Comparison of ENCODE assay signal across 1 cellular context in genomic region chr1:156692958-156693857, GRCh38.
TF ChIP-seq lines count a peak whose summit lies in the region.

No MANE protein-coding gene starts in this region.

TF ChIP-seq in K562, 482 proteins besides CTCF, POLR2A, EP300 and RAD21 (continues in another document):
- TF ChIP-seq GATAD2A (IDR thresholded peaks at IDR 0.05) (peak; percentile 46; the same call in 1 of the 2 replicates), CUX1 (CRISPR knock-in tag; IDR thresholded peaks at IDR 0.05) (no peak), RCOR1 (IDR thresholded peaks at IDR 0.05; ENCODE audit: borderline replicate concordance in 1 of 2, low read depth in 2 of 2, low read length in 2 of 2) (peak in 1 of 2 experiments; percentile 6; a peak in 1 of 4 replicates), ZNF76 (CRISPR knock-in tag; IDR thresholded peaks at IDR 0.05; ENCODE audit: borderline replicate concordance) (no peak), NBN (IDR thresholded peaks at IDR 0.05; ENCODE audit: low read depth) (peak; percentile 72; the same call in 1 of the 2 replicates), RB1 (IDR thresholded peaks at IDR 0.05; ENCODE audit: low read depth) (no peak), TCF15 (CRISPR knock-in tag; IDR thresholded peaks at IDR 0.05) (no peak), SUPT5H (IDR thresholded peaks at IDR 0.05) (peak; percentile 74; the same call in 1 of the 2 replicates), SNIP1 (IDR thresholded peaks at IDR 0.05; ENCODE audit: low read depth) (peak; percentile 15; the same call in 1 of the 2 replicates), XRCC5 (IDR thresholded peaks at IDR 0.05; ENCODE audit: low read depth, low read length) (0 out of 2 replicates have a peak, but pooled peaks have one; percentile 2), PHF21A (IDR thresholded peaks at IDR 0.05; ENCODE audit: borderline replicate concordance, low read depth) (no peak), GTF2F1 (IDR thresholded peaks at IDR 0.05; ENCODE audit: low read depth, low read length) (no peak), SLC30A9 (CRISPR knock-in tag; IDR thresholded peaks at IDR 0.05) (no peak), PHF8 (IDR thresholded peaks at IDR 0.05; ENCODE audit: borderline replicate concordance, low read length) (peak; percentile 67; the same call in 1 of the 2 replicates), ELF4 (CRISPR knock-in tag; IDR thresholded peaks at IDR 0.05) (0 out of 2 replicates have a peak, but pooled peaks have one; percentile 71), CTBP1 (IDR thresholded peaks at IDR 0.05; ENCODE audit: borderline replicate concordance) (0 out of 2 replicates have a peak, but pooled peaks have one; percentile 12), MYC (IDR thresholded peaks at IDR 0.05; ENCODE audit: low read depth, low read length) (peak; percentile 26; the same call in 1 of the 2 replicates), MYC (CRISPR knock-in tag; IDR thresholded peaks at IDR 0.05; ENCODE audit: borderline replicate concordance, low read depth) (no peak), ZZZ3 (IDR thresholded peaks at IDR 0.05) (no peak), TAF15 (IDR thresholded peaks at IDR 0.05; ENCODE audit: low read depth, low read length) (no peak), RUNX1 (IDR thresholded peaks at IDR 0.05; ENCODE audit: low read depth) (no peak), ZKSCAN3 (CRISPR knock-in tag; IDR thresholded peaks at IDR 0.05) (no peak), KDM1A (IDR thresholded peaks at IDR 0.05) (0 out of 4 replicates have a peak, but pooled peaks of 1 of the 2 experiments have one; percentile 12), CCNT2 (IDR thresholded peaks at IDR 0.05; ENCODE audit: borderline replicate concordance, extremely low read depth, insufficient read length, low read depth, low read length) (no peak), ZNF316 (IDR thresholded peaks at IDR 0.05) (peak; percentile 34; the same call in 1 of the 2 replicates), HES1 (IDR thresholded peaks at IDR 0.05; ENCODE audit: low read depth) (no peak), GABPA (tag; conservative IDR thresholded peaks at IDR 0.05; ENCODE audit: low read depth) (no peak), POLR2G (IDR thresholded peaks at IDR 0.05; ENCODE audit: low read depth, low read length) (peak; percentile 70), ZBTB11 (CRISPR knock-in tag; IDR thresholded peaks at IDR 0.05) (no peak), HMGN3 (IDR thresholded peaks at IDR 0.05; ENCODE audit: borderline replicate concordance, extremely low read depth, insufficient read length, low read depth, low read length) (peak; percentile 20)
- TF ChIP-seq, protein P1, sequence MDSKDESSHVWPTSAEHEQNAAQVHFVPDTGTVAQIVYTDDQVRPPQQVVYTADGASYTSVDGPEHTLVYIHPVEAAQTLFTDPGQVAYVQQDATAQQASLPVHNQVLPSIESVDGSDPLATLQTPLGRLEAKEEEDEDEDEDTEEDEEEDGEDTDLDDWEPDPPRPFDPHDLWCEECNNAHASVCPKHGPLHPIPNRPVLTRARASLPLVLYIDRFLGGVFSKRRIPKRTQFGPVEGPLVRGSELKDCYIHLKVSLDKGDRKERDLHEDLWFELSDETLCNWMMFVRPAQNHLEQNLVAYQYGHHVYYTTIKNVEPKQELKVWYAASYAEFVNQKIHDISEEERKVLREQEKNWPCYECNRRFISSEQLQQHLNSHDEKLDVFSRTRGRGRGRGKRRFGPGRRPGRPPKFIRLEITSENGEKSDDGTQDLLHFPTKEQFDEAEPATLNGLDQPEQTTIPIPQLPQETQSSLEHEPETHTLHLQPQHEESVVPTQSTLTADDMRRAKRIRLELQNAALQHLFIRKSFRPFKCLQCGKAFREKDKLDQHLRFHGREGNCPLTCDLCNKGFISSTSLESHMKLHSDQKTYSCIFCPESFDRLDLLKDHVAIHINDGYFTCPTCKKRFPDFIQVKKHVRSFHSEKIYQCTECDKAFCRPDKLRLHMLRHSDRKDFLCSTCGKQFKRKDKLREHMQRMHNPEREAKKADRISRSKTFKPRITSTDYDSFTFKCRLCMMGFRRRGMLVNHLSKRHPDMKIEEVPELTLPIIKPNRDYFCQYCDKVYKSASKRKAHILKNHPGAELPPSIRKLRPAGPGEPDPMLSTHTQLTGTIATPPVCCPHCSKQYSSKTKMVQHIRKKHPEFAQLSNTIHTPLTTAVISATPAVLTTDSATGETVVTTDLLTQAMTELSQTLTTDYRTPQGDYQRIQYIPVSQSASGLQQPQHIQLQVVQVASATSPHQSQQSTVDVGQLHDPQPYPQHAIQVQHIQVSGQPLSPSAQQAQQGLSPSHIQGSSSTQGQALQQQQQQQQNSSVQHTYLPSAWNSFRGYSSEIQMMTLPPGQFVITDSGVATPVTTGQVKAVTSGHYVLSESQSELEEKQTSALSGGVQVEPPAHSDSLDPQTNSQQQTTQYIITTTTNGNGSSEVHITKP (IDR thresholded peaks at IDR 0.05; ENCODE audit: partially characterized antibody): peak; percentile 82
- TF ChIP-seq, protein P2, sequence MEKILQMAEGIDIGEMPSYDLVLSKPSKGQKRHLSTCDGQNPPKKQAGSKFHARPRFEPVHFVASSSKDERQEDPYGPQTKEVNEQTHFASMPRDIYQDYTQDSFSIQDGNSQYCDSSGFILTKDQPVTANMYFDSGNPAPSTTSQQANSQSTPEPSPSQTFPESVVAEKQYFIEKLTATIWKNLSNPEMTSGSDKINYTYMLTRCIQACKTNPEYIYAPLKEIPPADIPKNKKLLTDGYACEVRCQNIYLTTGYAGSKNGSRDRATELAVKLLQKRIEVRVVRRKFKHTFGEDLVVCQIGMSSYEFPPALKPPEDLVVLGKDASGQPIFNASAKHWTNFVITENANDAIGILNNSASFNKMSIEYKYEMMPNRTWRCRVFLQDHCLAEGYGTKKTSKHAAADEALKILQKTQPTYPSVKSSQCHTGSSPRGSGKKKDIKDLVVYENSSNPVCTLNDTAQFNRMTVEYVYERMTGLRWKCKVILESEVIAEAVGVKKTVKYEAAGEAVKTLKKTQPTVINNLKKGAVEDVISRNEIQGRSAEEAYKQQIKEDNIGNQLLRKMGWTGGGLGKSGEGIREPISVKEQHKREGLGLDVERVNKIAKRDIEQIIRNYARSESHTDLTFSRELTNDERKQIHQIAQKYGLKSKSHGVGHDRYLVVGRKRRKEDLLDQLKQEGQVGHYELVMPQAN (IDR thresholded peaks at IDR 0.05; ENCODE audit: borderline replicate concordance): 0 out of 2 replicates have a peak, but pooled peaks have one; percentile 46
- TF ChIP-seq, protein P3, sequence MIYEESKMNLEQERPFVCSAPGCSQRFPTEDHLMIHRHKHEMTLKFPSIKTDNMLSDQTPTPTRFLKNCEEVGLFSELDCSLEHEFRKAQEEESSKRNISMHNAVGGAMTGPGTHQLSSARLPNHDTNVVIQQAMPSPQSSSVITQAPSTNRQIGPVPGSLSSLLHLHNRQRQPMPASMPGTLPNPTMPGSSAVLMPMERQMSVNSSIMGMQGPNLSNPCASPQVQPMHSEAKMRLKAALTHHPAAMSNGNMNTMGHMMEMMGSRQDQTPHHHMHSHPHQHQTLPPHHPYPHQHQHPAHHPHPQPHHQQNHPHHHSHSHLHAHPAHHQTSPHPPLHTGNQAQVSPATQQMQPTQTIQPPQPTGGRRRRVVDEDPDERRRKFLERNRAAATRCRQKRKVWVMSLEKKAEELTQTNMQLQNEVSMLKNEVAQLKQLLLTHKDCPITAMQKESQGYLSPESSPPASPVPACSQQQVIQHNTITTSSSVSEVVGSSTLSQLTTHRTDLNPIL (CRISPR knock-in tag; IDR thresholded peaks at IDR 0.05): no peak
- TF ChIP-seq, protein P4, sequence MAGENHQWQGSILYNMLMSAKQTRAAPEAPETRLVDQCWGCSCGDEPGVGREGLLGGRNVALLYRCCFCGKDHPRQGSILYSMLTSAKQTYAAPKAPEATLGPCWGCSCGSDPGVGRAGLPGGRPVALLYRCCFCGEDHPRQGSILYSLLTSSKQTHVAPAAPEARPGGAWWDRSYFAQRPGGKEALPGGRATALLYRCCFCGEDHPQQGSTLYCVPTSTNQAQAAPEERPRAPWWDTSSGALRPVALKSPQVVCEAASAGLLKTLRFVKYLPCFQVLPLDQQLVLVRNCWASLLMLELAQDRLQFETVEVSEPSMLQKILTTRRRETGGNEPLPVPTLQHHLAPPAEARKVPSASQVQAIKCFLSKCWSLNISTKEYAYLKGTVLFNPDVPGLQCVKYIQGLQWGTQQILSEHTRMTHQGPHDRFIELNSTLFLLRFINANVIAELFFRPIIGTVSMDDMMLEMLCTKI (IDR thresholded peaks at IDR 0.05; ENCODE audit: partially characterized antibody): no peak
